In the genomic region with DNA sequence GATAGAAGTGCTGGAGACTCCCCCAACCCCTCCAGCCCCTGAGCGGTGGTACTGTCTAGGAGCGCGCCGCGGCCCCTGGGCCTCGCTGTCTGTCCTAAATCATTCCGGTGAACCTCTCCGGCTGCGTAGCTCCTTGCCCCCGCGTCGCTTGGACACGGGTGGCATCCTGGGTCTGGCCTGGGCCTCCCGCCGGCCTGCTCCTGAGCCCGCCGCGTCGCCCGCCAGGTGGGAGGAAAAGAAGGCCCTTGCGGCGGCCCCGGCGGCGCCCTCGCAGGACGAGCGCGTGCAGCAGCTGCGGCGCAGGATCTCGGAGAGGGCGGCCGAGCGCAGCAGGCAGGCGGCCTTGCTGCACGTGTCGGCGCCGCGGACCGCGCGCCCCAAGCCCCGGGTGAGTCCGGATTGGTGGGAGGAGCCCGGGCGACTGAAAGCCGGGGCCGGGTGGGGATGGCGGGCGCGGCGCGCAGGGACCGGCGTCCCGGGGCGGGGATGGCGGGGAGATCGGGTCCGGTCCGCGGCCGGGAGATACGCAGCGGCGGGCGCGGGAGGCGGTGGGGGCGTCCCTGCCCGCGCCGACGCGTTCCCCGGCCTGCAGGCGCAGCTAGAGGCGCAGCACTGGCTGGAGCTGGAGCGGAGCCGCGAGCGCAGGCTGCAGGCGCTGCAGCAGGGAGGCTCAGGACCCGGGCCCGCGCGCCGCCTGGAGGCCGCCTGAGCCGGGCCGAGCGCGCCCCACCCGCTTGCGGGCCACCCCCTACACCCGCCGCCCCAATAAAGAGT, we compare ENCODE assay signal across 1 cellular context.
TF ChIP-seq lines count a peak whose summit lies in the region.

No MANE protein-coding gene starts in this region.

TF ChIP-seq in HepG2, 621 proteins besides CTCF, POLR2A, EP300 and RAD21 (continued from another document and continues in another):
- TF ChIP-seq HNRNPH1 (optimal IDR thresholded peaks at IDR 0.05; ENCODE audit: low read depth, low read length) = no peak
- TF ChIP-seq ZNF282 (IDR thresholded peaks at IDR 0.05; ENCODE audit: partially characterized antibody) = no peak
- TF ChIP-seq, protein P1, sequence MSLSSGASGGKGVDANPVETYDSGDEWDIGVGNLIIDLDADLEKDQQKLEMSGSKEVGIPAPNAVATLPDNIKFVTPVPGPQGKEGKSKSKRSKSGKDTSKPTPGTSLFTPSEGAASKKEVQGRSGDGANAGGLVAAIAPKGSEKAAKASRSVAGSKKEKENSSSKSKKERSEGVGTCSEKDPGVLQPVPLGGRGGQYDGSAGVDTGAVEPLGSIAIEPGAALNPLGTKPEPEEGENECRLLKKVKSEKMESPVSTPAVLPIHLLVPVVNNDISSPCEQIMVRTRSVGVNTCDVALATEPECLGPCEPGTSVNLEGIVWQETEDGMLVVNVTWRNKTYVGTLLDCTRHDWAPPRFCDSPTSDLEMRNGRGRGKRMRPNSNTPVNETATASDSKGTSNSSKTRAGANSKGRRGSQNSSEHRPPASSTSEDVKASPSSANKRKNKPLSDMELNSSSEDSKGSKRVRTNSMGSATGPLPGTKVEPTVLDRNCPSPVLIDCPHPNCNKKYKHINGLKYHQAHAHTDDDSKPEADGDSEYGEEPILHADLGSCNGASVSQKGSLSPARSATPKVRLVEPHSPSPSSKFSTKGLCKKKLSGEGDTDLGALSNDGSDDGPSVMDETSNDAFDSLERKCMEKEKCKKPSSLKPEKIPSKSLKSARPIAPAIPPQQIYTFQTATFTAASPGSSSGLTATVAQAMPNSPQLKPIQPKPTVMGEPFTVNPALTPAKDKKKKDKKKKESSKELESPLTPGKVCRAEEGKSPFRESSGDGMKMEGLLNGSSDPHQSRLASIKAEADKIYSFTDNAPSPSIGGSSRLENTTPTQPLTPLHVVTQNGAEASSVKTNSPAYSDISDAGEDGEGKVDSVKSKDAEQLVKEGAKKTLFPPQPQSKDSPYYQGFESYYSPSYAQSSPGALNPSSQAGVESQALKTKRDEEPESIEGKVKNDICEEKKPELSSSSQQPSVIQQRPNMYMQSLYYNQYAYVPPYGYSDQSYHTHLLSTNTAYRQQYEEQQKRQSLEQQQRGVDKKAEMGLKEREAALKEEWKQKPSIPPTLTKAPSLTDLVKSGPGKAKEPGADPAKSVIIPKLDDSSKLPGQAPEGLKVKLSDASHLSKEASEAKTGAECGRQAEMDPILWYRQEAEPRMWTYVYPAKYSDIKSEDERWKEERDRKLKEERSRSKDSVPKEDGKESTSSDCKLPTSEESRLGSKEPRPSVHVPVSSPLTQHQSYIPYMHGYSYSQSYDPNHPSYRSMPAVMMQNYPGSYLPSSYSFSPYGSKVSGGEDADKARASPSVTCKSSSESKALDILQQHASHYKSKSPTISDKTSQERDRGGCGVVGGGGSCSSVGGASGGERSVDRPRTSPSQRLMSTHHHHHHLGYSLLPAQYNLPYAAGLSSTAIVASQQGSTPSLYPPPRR (CRISPR knock-in tag; IDR thresholded peaks at IDR 0.05; ENCODE audit: borderline replicate concordance) = no peak
- 0 out of 2 replicates have a peak, but pooled peaks have one; percentile 28 for TF ChIP-seq MTF1 (CRISPR knock-in tag; IDR thresholded peaks at IDR 0.05)
- TF ChIP-seq, protein P2, sequence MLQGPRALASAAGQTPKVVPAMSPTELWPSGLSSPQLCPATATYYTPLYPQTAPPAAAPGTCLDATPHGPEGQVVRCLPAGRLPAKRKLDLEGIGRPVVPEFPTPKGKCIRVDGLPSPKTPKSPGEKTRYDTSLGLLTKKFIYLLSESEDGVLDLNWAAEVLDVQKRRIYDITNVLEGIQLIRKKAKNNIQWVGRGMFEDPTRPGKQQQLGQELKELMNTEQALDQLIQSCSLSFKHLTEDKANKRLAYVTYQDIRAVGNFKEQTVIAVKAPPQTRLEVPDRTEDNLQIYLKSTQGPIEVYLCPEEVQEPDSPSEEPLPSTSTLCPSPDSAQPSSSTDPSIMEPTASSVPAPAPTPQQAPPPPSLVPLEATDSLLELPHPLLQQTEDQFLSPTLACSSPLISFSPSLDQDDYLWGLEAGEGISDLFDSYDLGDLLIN (CRISPR knock-in tag; IDR thresholded peaks at IDR 0.05; ENCODE audit: borderline replicate concordance) = no peak
- TF ChIP-seq, protein P3, sequence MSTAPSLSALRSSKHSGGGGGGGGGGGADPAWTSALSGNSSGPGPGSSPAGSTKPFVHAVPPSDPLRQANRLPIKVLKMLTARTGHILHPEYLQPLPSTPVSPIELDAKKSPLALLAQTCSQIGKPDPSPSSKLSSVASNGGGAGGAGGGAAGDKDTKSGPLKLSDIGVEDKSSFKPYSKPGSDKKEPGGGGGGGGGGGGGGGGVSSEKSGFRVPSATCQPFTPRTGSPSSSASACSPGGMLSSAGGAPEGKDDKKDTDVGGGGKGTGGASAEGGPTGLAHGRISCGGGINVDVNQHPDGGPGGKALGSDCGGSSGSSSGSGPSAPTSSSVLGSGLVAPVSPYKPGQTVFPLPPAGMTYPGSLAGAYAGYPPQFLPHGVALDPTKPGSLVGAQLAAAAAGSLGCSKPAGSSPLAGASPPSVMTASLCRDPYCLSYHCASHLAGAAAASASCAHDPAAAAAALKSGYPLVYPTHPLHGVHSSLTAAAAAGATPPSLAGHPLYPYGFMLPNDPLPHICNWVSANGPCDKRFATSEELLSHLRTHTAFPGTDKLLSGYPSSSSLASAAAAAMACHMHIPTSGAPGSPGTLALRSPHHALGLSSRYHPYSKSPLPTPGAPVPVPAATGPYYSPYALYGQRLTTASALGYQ (CRISPR knock-in tag; IDR thresholded peaks at IDR 0.05) = no peak
- TF ChIP-seq ZNF567 (CRISPR knock-in tag; IDR thresholded peaks at IDR 0.05; ENCODE audit: borderline replicate concordance) = no peak
- no peak for TF ChIP-seq MAF1 (CRISPR knock-in tag; IDR thresholded peaks at IDR 0.05; ENCODE audit: borderline replicate concordance)
- TF ChIP-seq, protein P4, sequence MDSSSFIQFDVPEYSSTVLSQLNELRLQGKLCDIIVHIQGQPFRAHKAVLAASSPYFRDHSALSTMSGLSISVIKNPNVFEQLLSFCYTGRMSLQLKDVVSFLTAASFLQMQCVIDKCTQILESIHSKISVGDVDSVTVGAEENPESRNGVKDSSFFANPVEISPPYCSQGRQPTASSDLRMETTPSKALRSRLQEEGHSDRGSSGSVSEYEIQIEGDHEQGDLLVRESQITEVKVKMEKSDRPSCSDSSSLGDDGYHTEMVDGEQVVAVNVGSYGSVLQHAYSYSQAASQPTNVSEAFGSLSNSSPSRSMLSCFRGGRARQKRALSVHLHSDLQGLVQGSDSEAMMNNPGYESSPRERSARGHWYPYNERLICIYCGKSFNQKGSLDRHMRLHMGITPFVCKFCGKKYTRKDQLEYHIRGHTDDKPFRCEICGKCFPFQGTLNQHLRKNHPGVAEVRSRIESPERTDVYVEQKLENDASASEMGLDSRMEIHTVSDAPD (CRISPR knock-in tag; IDR thresholded peaks at IDR 0.05) = no peak
- peak; percentile 55 for TF ChIP-seq IKZF4 (CRISPR knock-in tag; IDR thresholded peaks at IDR 0.05; ENCODE audit: borderline replicate concordance, low read depth, not compliant biosample characterization)
- TF ChIP-seq FOSL2 (CRISPR knock-in tag; IDR thresholded peaks at IDR 0.05) = no peak
- TF ChIP-seq, protein P5, sequence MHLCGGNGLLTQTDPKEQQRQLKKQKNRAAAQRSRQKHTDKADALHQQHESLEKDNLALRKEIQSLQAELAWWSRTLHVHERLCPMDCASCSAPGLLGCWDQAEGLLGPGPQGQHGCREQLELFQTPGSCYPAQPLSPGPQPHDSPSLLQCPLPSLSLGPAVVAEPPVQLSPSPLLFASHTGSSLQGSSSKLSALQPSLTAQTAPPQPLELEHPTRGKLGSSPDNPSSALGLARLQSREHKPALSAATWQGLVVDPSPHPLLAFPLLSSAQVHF (CRISPR knock-in tag; IDR thresholded peaks at IDR 0.05) = peak; percentile 95
- peak; percentile 80 for TF ChIP-seq TOPORS (CRISPR knock-in tag; IDR thresholded peaks at IDR 0.05)
- TF ChIP-seq ZNF230 (CRISPR knock-in tag; IDR thresholded peaks at IDR 0.05) = no peak
- no peak for TF ChIP-seq HMG20A (CRISPR knock-in tag; IDR thresholded peaks at IDR 0.05; ENCODE audit: borderline replicate concordance)
- TF ChIP-seq ZNF749 (CRISPR knock-in tag; IDR thresholded peaks at IDR 0.05; ENCODE audit: borderline replicate concordance) = peak; percentile 68; the same call in 1 of the 2 replicates
- TF ChIP-seq MAFK (conservative IDR thresholded peaks at IDR 0.05 in 1 of 2, IDR thresholded peaks at IDR 0.05 in 1 of 2; ENCODE audit: low read length in 2 of 2) = no peak
- TF ChIP-seq, protein P6, sequence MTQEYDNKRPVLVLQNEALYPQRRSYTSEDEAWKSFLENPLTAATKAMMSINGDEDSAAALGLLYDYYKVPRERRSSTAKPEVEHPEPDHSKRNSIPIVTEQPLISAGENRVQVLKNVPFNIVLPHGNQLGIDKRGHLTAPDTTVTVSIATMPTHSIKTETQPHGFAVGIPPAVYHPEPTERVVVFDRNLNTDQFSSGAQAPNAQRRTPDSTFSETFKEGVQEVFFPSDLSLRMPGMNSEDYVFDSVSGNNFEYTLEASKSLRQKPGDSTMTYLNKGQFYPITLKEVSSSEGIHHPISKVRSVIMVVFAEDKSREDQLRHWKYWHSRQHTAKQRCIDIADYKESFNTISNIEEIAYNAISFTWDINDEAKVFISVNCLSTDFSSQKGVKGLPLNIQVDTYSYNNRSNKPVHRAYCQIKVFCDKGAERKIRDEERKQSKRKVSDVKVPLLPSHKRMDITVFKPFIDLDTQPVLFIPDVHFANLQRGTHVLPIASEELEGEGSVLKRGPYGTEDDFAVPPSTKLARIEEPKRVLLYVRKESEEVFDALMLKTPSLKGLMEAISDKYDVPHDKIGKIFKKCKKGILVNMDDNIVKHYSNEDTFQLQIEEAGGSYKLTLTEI (CRISPR knock-in tag; conservative IDR thresholded peaks at IDR 0.05) = no peak
- TF ChIP-seq MTA1 (CRISPR knock-in tag; IDR thresholded peaks at IDR 0.05; ENCODE audit: borderline replicate concordance) = peak; percentile 64; the same call in 1 of the 2 replicates
- TF ChIP-seq ASH2L (IDR thresholded peaks at IDR 0.05; ENCODE audit: insufficient read length, low read depth, low read length) = no peak
- no peak for TF ChIP-seq FOXA3 (CRISPR knock-in tag; IDR thresholded peaks at IDR 0.05)
- TF ChIP-seq MTF2 (CRISPR knock-in tag; IDR thresholded peaks at IDR 0.05; ENCODE audit: borderline replicate concordance) = no peak; the same call in 1 of the 2 replicates
- TF ChIP-seq, protein P7, sequence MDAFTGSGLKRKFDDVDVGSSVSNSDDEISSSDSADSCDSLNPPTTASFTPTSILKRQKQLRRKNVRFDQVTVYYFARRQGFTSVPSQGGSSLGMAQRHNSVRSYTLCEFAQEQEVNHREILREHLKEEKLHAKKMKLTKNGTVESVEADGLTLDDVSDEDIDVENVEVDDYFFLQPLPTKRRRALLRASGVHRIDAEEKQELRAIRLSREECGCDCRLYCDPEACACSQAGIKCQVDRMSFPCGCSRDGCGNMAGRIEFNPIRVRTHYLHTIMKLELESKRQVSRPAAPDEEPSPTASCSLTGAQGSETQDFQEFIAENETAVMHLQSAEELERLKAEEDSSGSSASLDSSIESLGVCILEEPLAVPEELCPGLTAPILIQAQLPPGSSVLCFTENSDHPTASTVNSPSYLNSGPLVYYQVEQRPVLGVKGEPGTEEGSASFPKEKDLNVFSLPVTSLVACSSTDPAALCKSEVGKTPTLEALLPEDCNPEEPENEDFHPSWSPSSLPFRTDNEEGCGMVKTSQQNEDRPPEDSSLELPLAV (CRISPR knock-in tag; conservative IDR thresholded peaks at IDR 0.05; ENCODE audit: low read depth) = peak; percentile 83; the same call in 1 of the 2 replicates
- TF ChIP-seq FOXK2 (IDR thresholded peaks at IDR 0.05) = no peak
- TF ChIP-seq ZNF772 (CRISPR knock-in tag; IDR thresholded peaks at IDR 0.05) = peak; percentile 31; the same call in 1 of the 2 replicates
- TF ChIP-seq NONO (IDR thresholded peaks at IDR 0.05) = no peak
- TF ChIP-seq NONO (CRISPR knock-in tag; conservative IDR thresholded peaks at IDR 0.05) = peak; percentile 46; the same call in 1 of the 2 replicates
- TF ChIP-seq ZNF652 (CRISPR knock-in tag; IDR thresholded peaks at IDR 0.05; ENCODE audit: borderline replicate concordance, low read depth) = no peak
- TF ChIP-seq ZFP62 (CRISPR knock-in tag; IDR thresholded peaks at IDR 0.05) = no peak
- no peak for TF ChIP-seq ZNF605 (CRISPR knock-in tag; IDR thresholded peaks at IDR 0.05)
- peak; percentile 93 for TF ChIP-seq RNF2 (conservative IDR thresholded peaks at IDR 0.05; ENCODE audit: low read depth)
- no peak for TF ChIP-seq SIN3B (IDR thresholded peaks at IDR 0.05; ENCODE audit: low read length)
- TF ChIP-seq NFYC (CRISPR knock-in tag; IDR thresholded peaks at IDR 0.05) = no peak
- no peak for TF ChIP-seq FOXK1 (CRISPR knock-in tag; IDR thresholded peaks at IDR 0.05; ENCODE audit: borderline replicate concordance, low read depth)
- TF ChIP-seq ZNF816 (CRISPR knock-in tag; IDR thresholded peaks at IDR 0.05; ENCODE audit: borderline replicate concordance) = peak; percentile 53; the same call in 1 of the 2 replicates
- TF ChIP-seq AHR (CRISPR knock-in tag; IDR thresholded peaks at IDR 0.05) = no peak
- TF ChIP-seq ZIK1 (CRISPR knock-in tag; IDR thresholded peaks at IDR 0.05; ENCODE audit: borderline replicate concordance, low read depth) = peak; percentile 83; the same call in 1 of the 2 replicates
- TF ChIP-seq, protein P8, sequence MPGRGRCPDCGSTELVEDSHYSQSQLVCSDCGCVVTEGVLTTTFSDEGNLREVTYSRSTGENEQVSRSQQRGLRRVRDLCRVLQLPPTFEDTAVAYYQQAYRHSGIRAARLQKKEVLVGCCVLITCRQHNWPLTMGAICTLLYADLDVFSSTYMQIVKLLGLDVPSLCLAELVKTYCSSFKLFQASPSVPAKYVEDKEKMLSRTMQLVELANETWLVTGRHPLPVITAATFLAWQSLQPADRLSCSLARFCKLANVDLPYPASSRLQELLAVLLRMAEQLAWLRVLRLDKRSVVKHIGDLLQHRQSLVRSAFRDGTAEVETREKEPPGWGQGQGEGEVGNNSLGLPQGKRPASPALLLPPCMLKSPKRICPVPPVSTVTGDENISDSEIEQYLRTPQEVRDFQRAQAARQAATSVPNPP (CRISPR knock-in tag; IDR thresholded peaks at IDR 0.05) = peak; percentile 96
- no peak for TF ChIP-seq MBNL3 (CRISPR knock-in tag; conservative IDR thresholded peaks at IDR 0.05)
- TF ChIP-seq, protein P9, sequence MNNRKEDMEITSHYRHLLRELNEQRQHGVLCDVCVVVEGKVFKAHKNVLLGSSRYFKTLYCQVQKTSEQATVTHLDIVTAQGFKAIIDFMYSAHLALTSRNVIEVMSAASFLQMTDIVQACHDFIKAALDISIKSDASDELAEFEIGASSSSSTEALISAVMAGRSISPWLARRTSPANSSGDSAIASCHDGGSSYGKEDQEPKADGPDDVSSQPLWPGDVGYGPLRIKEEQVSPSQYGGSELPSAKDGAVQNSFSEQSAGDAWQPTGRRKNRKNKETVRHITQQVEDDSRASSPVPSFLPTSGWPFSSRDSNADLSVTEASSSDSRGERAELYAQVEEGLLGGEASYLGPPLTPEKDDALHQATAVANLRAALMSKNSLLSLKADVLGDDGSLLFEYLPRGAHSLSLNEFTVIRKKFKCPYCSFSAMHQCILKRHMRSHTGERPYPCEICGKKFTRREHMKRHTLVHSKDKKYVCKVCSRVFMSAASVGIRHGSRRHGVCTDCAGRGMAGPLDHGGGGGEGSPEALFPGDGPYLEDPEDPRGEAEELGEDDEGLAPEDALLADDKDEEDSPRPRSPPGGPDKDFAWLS (CRISPR knock-in tag; IDR thresholded peaks at IDR 0.05; ENCODE audit: borderline replicate concordance) = no peak
- TF ChIP-seq IRX3 (CRISPR knock-in tag; IDR thresholded peaks at IDR 0.05; ENCODE audit: borderline replicate concordance, low read depth) = peak; percentile 95
- no peak for TF ChIP-seq ZFP37 (CRISPR knock-in tag; IDR thresholded peaks at IDR 0.05; ENCODE audit: borderline replicate concordance)
- 0 out of 2 replicates have a peak, but pooled peaks have one; percentile 36 for TF ChIP-seq SAFB2 (CRISPR knock-in tag; IDR thresholded peaks at IDR 0.05; ENCODE audit: borderline replicate concordance, low read depth)
- peak; percentile 63; the same call in 1 of the 2 replicates for TF ChIP-seq ISX (CRISPR knock-in tag; conservative IDR thresholded peaks at IDR 0.05)
- TF ChIP-seq CBX2 (IDR thresholded peaks at IDR 0.05; ENCODE audit: low read depth, low read length) = no peak
- TF ChIP-seq CBX2 (CRISPR knock-in tag; IDR thresholded peaks at IDR 0.05; ENCODE audit: low read depth) = peak; percentile 87; the same call in 1 of the 2 replicates
